22 cellular contexts compared by ENCODE assay signal in the genomic region with DNA sequence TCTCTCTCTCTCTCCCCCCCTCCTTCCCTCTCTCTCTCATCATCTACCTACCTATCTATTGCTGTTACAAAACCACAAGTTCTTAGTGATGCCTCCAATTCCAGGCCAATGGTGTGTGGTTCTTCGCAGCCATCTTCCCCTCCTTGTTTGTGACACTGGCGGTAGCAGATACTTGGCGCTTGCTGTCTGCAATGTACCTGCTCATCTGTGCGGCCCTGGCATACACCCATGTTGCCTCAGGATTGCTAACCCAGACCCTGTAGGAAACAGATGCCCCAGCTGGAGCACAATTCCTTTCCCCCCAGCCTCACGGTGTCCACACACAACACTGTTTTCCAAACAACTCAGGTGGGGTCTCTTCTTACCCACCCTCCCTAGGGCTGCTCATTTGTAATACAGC. TPM values are rescaled to one million over a fixed set of nuclear protein-coding genes. Genes with fewer than 3 reads are reported as not detected.
DNase-seq lines count a peak whose midpoint lies in the region; ATAC-seq and TF ChIP-seq lines count a peak whose summit lies in the region.
"Had no signal": no experiment of that assay in that cellular context is flagged by ENCODE, and none has a peak within 500 bp of the region (broad histone marks: within the 10 kb centered on the region; RNA-seq: fewer than 3 reads in every experiment).

No MANE protein-coding gene starts in this region.

- TF ChIP-seq POLR2A in prostate gland (IDR thresholded peaks at IDR 0.05): no peak

- intact Hi-C loops in activated T-helper 2 cell treated with anti-CD3 and anti-CD28 coated beads, Interferon-gamma antibody, Interleukin-2, Interleukin-4, amounts not matched to agents 10 μg/mL and 5 μg/mL and 100 μg/mL, durations not matched to agents 14 hours and 24 hours and 36 hours (cut with micrococcal nuclease): no loop called here
- intact Hi-C loops in prostate gland (cut with DNase I) (no loop called here), Right ventricle myocardium inferior (cut with DNase I) (no loop called here)

- no peak for ATAC-seq in stimulated activated effector memory CD8-positive, alpha-beta T cell treated with anti-CD3 and anti-CD28 coated beads, Interleukin-12 subunit alpha, Interleukin-12 subunit beta, amount 100 ng/mL, for 72 hours
- ATAC-seq in HG02759 (IDR thresholded peaks at IDR 0.05; ENCODE audit: unreplicated experiment) (no peak), Right ventricle myocardium inferior (no peak)
- ATAC-seq: esophagus mucosa had no signal

- no peak for DNase-seq in activated naive CD8-positive, alpha-beta T cell treated with anti-CD3 and anti-CD28 coated beads for 36 hours
- no peak for DNase-seq in activated T-helper 2 cell treated with anti-CD3 and anti-CD28 coated beads, Interferon-gamma antibody, Interleukin-2, Interleukin-4, amounts not matched to agents 10 μg/mL and 5 μg/mL and 100 μg/mL, durations not matched to agents 14 hours and 24 hours and 36 hours (ENCODE audit: low spot score)
- no peak for DNase-seq in endothelial cell (ENCODE audit: low spot score)
- DNase-seq in stimulated activated effector memory CD8-positive, alpha-beta T cell treated with anti-CD3 and anti-CD28 coated beads, Interleukin-12 subunit alpha, Interleukin-12 subunit beta, amount 100 ng/mL, for 72 hours (ENCODE audit: low spot score in 2 of 2): no peak
- DNase-seq in prostate gland (ENCODE audit: low spot score): no peak
- DNase-seq in Right ventricle myocardium inferior (ENCODE audit: missing footprints): no peak
- DNase-seq: activated CD4-positive, alpha-beta T cell treated with anti-CD3 and anti-CD28 coated beads for 4 hours; effector CD4-positive, alpha-beta T cell; foreskin keratinocyte; mesenchymal stem cell; NCI-H1048; NCI-H1694 treated with DMSO at 0.1 percent for 48 hours; NCI-H2171 treated with DMSO at 0.1 percent for 48 hours; NCI-H524 treated with DMSO at 0.1 percent for 48 hours; trophoblast cell had no signal

- H3K4me3 Mint-ChIP-seq in activated naive CD8-positive, alpha-beta T cell: no peak overlapping the region
- no peak overlapping the region for H3K4me3 Mint-ChIP-seq in activated naive CD8-positive, alpha-beta T cell treated with anti-CD3 and anti-CD28 coated beads for 36 hours
- H3K4me3 Mint-ChIP-seq in activated T-helper 2 cell treated with anti-CD3 and anti-CD28 coated beads, Interferon-gamma antibody, Interleukin-2, Interleukin-4, amounts not matched to agents 10 μg/mL and 5 μg/mL and 100 μg/mL, durations not matched to agents 14 hours and 24 hours and 36 hours (ENCODE audit: low read depth): no peak overlapping the region
- no peak overlapping the region for H3K4me3 Mint-ChIP-seq in endothelial cell (ENCODE audit: unreplicated experiment)
- H3K4me3 Mint-ChIP-seq in stimulated activated effector memory CD8-positive, alpha-beta T cell treated with anti-CD3 and anti-CD28 coated beads, Interleukin-12 subunit alpha, Interleukin-12 subunit beta, amount 100 ng/mL, for 72 hours: no peak overlapping the region

- peaks cover 18% of the 10 kb centered on the region for H3K27me3 Mint-ChIP-seq in activated naive CD8-positive, alpha-beta T cell
- H3K27me3 Mint-ChIP-seq in activated naive CD8-positive, alpha-beta T cell treated with anti-CD3 and anti-CD28 coated beads for 36 hours: peaks cover 40% of the 10 kb centered on the region
- peaks cover 26% of the 10 kb centered on the region for H3K27me3 Mint-ChIP-seq in activated T-helper 2 cell treated with anti-CD3 and anti-CD28 coated beads, Interferon-gamma antibody, Interleukin-2, Interleukin-4, amounts not matched to agents 10 μg/mL and 5 μg/mL and 100 μg/mL, durations not matched to agents 14 hours and 24 hours and 36 hours (ENCODE audit: low read depth)
- H3K27me3 Mint-ChIP-seq in endothelial cell (ENCODE audit: unreplicated experiment): peaks cover 25% of the 10 kb centered on the region

- H3K9me3 Mint-ChIP-seq in activated naive CD8-positive, alpha-beta T cell (ENCODE audit: low read depth): no peaks in the 10 kb centered on the region
- H3K9me3 Mint-ChIP-seq in activated naive CD8-positive, alpha-beta T cell treated with anti-CD3 and anti-CD28 coated beads for 36 hours: peaks cover 4% of the 10 kb centered on the region
- peaks cover 6% of the 10 kb centered on the region for H3K9me3 Mint-ChIP-seq in activated T-helper 2 cell treated with anti-CD3 and anti-CD28 coated beads, Interferon-gamma antibody, Interleukin-2, Interleukin-4, amounts not matched to agents 10 μg/mL and 5 μg/mL and 100 μg/mL, durations not matched to agents 14 hours and 24 hours and 36 hours
- peaks cover 3% of the 10 kb centered on the region for H3K9me3 Mint-ChIP-seq in endothelial cell (ENCODE audit: unreplicated experiment)
- H3K9me3 Mint-ChIP-seq in stimulated activated effector memory CD8-positive, alpha-beta T cell treated with anti-CD3 and anti-CD28 coated beads, Interleukin-12 subunit alpha, Interleukin-12 subunit beta, amount 100 ng/mL, for 72 hours: no peaks in the 10 kb centered on the region

- H3K36me3 Mint-ChIP-seq in activated naive CD8-positive, alpha-beta T cell: no peaks in the 10 kb centered on the region
- no peaks in the 10 kb centered on the region for H3K36me3 Mint-ChIP-seq in activated naive CD8-positive, alpha-beta T cell treated with anti-CD3 and anti-CD28 coated beads for 36 hours
- peaks cover 4% of the 10 kb centered on the region for H3K36me3 Mint-ChIP-seq in activated T-helper 2 cell treated with anti-CD3 and anti-CD28 coated beads, Interferon-gamma antibody, Interleukin-2, Interleukin-4, amounts not matched to agents 10 μg/mL and 5 μg/mL and 100 μg/mL, durations not matched to agents 14 hours and 24 hours and 36 hours (ENCODE audit: low read depth)
- H3K36me3 Mint-ChIP-seq in endothelial cell (ENCODE audit: low read depth, unreplicated experiment): peaks cover 4% of the 10 kb centered on the region
- H3K36me3 Mint-ChIP-seq in stimulated activated effector memory CD8-positive, alpha-beta T cell treated with anti-CD3 and anti-CD28 coated beads, Interleukin-12 subunit alpha, Interleukin-12 subunit beta, amount 100 ng/mL, for 72 hours: peaks cover 9% of the 10 kb centered on the region

- no peaks in the 10 kb centered on the region for H3K27me3 ChIP-seq in prostate gland (replicated peaks; ENCODE audit: insufficient read depth)
- H3K27me3 ChIP-seq: ascending aorta, foreskin keratinocyte, right atrium auricular region had no signal

- H3K27ac ChIP-seq in prostate gland: no peak overlapping the region
- H3K27ac ChIP-seq: ascending aorta, C4-2B, foreskin keratinocyte, right atrium auricular region had no signal

- no peaks in the 10 kb centered on the region for H3K9me3 ChIP-seq in prostate gland
- H3K9me3 ChIP-seq: ascending aorta, HAP-1, right atrium auricular region had no signal

- H3K4me3 ChIP-seq in prostate gland: no peak overlapping the region
- H3K4me3 ChIP-seq: ascending aorta, HAP-1, right atrium auricular region had no signal

- TF ChIP-seq CTCF in endothelial cell (IDR thresholded peaks at IDR 0.05; ENCODE audit: unreplicated experiment) (no peak), prostate gland (IDR thresholded peaks at IDR 0.05) (no peak)

- no peaks in the 10 kb centered on the region for H3K36me3 ChIP-seq in prostate gland
- H3K36me3 ChIP-seq: ascending aorta, HAP-1, right atrium auricular region had no signal

- 87% methylated on average over 5 of the region's 5 CpGs for WGBS in prostate gland

- H3K4me1 Mint-ChIP-seq in activated naive CD8-positive, alpha-beta T cell (ENCODE audit: low read depth): peaks cover 7% of the 10 kb centered on the region
- H3K4me1 Mint-ChIP-seq in activated naive CD8-positive, alpha-beta T cell treated with anti-CD3 and anti-CD28 coated beads for 36 hours: peaks cover 3% of the 10 kb centered on the region
- H3K4me1 Mint-ChIP-seq in activated T-helper 2 cell treated with anti-CD3 and anti-CD28 coated beads, Interferon-gamma antibody, Interleukin-2, Interleukin-4, amounts not matched to agents 10 μg/mL and 5 μg/mL and 100 μg/mL, durations not matched to agents 14 hours and 24 hours and 36 hours (ENCODE audit: low read depth): peaks cover 4% of the 10 kb centered on the region
- H3K4me1 Mint-ChIP-seq in endothelial cell (ENCODE audit: unreplicated experiment): peaks cover 2% of the 10 kb centered on the region
- H3K4me1 Mint-ChIP-seq in stimulated activated effector memory CD8-positive, alpha-beta T cell treated with anti-CD3 and anti-CD28 coated beads, Interleukin-12 subunit alpha, Interleukin-12 subunit beta, amount 100 ng/mL, for 72 hours: peaks cover 7% of the 10 kb centered on the region

- H3K27ac Mint-ChIP-seq in activated naive CD8-positive, alpha-beta T cell: peak overlapping the region; percentile 55
- no peak overlapping the region for H3K27ac Mint-ChIP-seq in activated naive CD8-positive, alpha-beta T cell treated with anti-CD3 and anti-CD28 coated beads for 36 hours
- peak overlapping the region; percentile 38 for H3K27ac Mint-ChIP-seq in activated T-helper 2 cell treated with anti-CD3 and anti-CD28 coated beads, Interferon-gamma antibody, Interleukin-2, Interleukin-4, amounts not matched to agents 10 μg/mL and 5 μg/mL and 100 μg/mL, durations not matched to agents 14 hours and 24 hours and 36 hours
- peak overlapping the region; percentile 64 for H3K27ac Mint-ChIP-seq in endothelial cell (ENCODE audit: unreplicated experiment)
- peak overlapping the region; percentile 80 for H3K27ac Mint-ChIP-seq in stimulated activated effector memory CD8-positive, alpha-beta T cell treated with anti-CD3 and anti-CD28 coated beads, Interleukin-12 subunit alpha, Interleukin-12 subunit beta, amount 100 ng/mL, for 72 hours

- no peaks in the 10 kb centered on the region for H3K4me1 ChIP-seq in prostate gland (replicated peaks)
- H3K4me1 ChIP-seq: ascending aorta, foreskin keratinocyte, HAP-1 had no signal

RNA-seq across cellular contexts. Expression of gene DPYSL4, which starts 13.6 kb away (rescaled TPM):
- 10 to 100 TPM; 19.9 to 22.2 TPM for total RNA-seq in activated naive CD8-positive, alpha-beta T cell treated with anti-CD3 and anti-CD28 coated beads for 36 hours
- total RNA-seq in activated T-helper 2 cell treated with anti-CD3 and anti-CD28 coated beads, Interferon-gamma antibody, Interleukin-2, Interleukin-4, amounts not matched to agents 10 μg/mL and 5 μg/mL and 100 μg/mL, durations not matched to agents 14 hours and 24 hours and 36 hours: 16.5 and 17.9 TPM in 2 replicates
- total RNA-seq in endothelial cell (ENCODE audit: unreplicated experiment) (15.0 TPM), prostate gland (10 to 100 TPM in 1 of 2 donors, 1 to 10 TPM in 1; 4.1 to 22.6 TPM), Right ventricle myocardium inferior (24.9 TPM)
- total RNA-seq: ascending aorta had no signal
